In the genomic region with DNA sequence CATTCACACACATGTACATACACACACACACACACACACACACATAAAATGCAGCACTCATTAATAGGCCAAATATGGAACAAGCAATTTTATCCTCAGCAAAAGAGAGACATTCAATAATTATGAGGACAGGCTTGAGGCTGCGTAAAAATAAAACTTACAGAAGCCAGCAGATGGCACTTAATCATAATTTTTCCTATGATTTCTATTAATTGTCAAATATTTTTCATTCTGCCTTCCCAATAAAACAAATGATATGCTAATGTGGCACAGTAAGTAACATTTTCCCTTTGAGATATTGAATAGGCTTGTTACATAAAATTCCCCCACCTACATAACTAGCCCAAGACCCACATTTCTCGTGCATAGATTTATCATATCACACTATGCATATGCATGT, we compare ENCODE assay signal across 10 cellular contexts. TPM values are rescaled to one million over a fixed set of nuclear protein-coding genes. Genes with fewer than 3 reads are reported as not detected.
DNase-seq lines count a peak whose midpoint lies in the region; ATAC-seq and TF ChIP-seq lines count a peak whose summit lies in the region.
"Had no signal": no experiment of that assay in that cellular context is flagged by ENCODE, and none has a peak within 500 bp of the region (broad histone marks: within the 10 kb centered on the region; RNA-seq: fewer than 3 reads in every experiment).

No MANE protein-coding gene starts in this region.

- peaks cover 2 to 36% (median 34%) of the 10 kb centered on the region in 4 donors for H3K4me1 ChIP-seq in sigmoid colon

- TF ChIP-seq CTCF in fibroblast of pulmonary artery (IDR thresholded peaks at IDR 0.05; ENCODE audit: low read length, missing control alignments) (peak; percentile 17), sigmoid colon (IDR thresholded peaks at IDR 0.05) (peak in 1 of 4 experiments; percentile 5), GM10266 (IDR thresholded peaks at IDR 0.05; ENCODE audit: control insufficient read depth, insufficient read depth, low read depth, missing control alignments) (no peak)

- WGBS in sigmoid colon, 2 donors: 84 to 86% methylated on average over 2 of the region's 2 CpGs

- peaks cover 40% of the 10 kb centered on the region for H3K4me1 Mint-ChIP-seq in activated T-cell treated with anti-CD3 and anti-CD28 coated beads, Interleukin-2, amount 50 U/mL, for 72 hours (ENCODE audit: low read depth)
- peaks cover 16% of the 10 kb centered on the region for H3K4me1 Mint-ChIP-seq in T-helper 17 cell

- no peaks in the 10 kb centered on the region for H3K36me3 ChIP-seq in sigmoid colon

- H3K27ac Mint-ChIP-seq in activated T-cell treated with anti-CD3 and anti-CD28 coated beads, Interleukin-2, amount 50 U/mL, for 72 hours: peak overlapping the region; percentile 34
- peak overlapping the region; percentile 72 for H3K27ac Mint-ChIP-seq in T-helper 17 cell

- peak overlapping the region in 3 of 4 donors; percentile 34 to 46 (median 42) for H3K27ac ChIP-seq in sigmoid colon

- no peaks in the 10 kb centered on the region for H3K27me3 ChIP-seq in sigmoid colon

- H3K4me3 ChIP-seq in fibroblast of pulmonary artery (replicated peaks; ENCODE audit: low read depth, low read length) (no peak overlapping the region), sigmoid colon (no peak overlapping the region)

- intact Hi-C loops in sigmoid colon (cut with DNase I): loop anchor here (2.0 to 5.0 kb wide), 3 partner anchors 53 to 205 kb away; partner anchors contain the start of gene PTGFRN

- DNase-seq in activated T-cell treated with anti-CD3 and anti-CD28 coated beads, Interleukin-2, amount 50 U/mL, for 72 hours: no peak
- no peak for DNase-seq in activated T-cell treated with anti-CD3 and anti-CD28 coated beads, Interleukin-2, amount 50 U/mL, for 48 hours
- DNase-seq in T-helper 17 cell (no peak), fibroblast of pulmonary artery (ENCODE audit: low read depth) (peak; percentile 40), sigmoid colon (no peak), GM10266 (ENCODE audit: extremely low spot score) (no peak)
- DNase-seq: activated CD8-positive, alpha-beta memory T cell treated with anti-CD3 and anti-CD28 coated beads for 24 hours; NCI-H2107 had no signal

- TF ChIP-seq POLR2A in sigmoid colon (IDR thresholded peaks at IDR 0.05): no peak

- H3K27me3 Mint-ChIP-seq in activated T-cell treated with anti-CD3 and anti-CD28 coated beads, Interleukin-2, amount 50 U/mL, for 72 hours (ENCODE audit: low read depth): peaks cover 15% of the 10 kb centered on the region
- H3K27me3 Mint-ChIP-seq in T-helper 17 cell: no peaks in the 10 kb centered on the region

- no peak for ATAC-seq in activated T-cell treated with anti-CD3 and anti-CD28 coated beads, Interleukin-2, amount 50 U/mL, for 72 hours (replicated peaks in 1 of 2)
- ATAC-seq in T-helper 17 cell: no peak
- ATAC-seq in HG02571 (IDR thresholded peaks at IDR 0.05; ENCODE audit: unreplicated experiment): no peak
- ATAC-seq in GM18867 (IDR thresholded peaks at IDR 0.05; ENCODE audit: unreplicated experiment): no peak

- H3K36me3 Mint-ChIP-seq in activated T-cell treated with anti-CD3 and anti-CD28 coated beads, Interleukin-2, amount 50 U/mL, for 72 hours (ENCODE audit: insufficient read depth in 2 of 2): peaks cover 0 to 2% of the 10 kb centered on the region in 2 donors
- no peaks in the 10 kb centered on the region for H3K36me3 Mint-ChIP-seq in T-helper 17 cell (ENCODE audit: low read depth)

- TF ChIP-seq EP300 in sigmoid colon (IDR thresholded peaks at IDR 0.05): no peak

- peak overlapping the region; percentile 50 to 53 for H3K4me3 Mint-ChIP-seq in activated T-cell treated with anti-CD3 and anti-CD28 coated beads, Interleukin-2, amount 50 U/mL, for 72 hours
- H3K4me3 Mint-ChIP-seq in T-helper 17 cell: no peak overlapping the region

- H3K9me3 Mint-ChIP-seq in activated T-cell treated with anti-CD3 and anti-CD28 coated beads, Interleukin-2, amount 50 U/mL, for 72 hours: peaks cover 1 to 2% of the 10 kb centered on the region in 2 donors

- no peaks in the 10 kb centered on the region for H3K9me3 ChIP-seq in T-helper 17 cell (ENCODE audit: control insufficient read depth, low read length, poor library complexity, severe bottlenecking)
- no peaks in the 10 kb centered on the region for H3K9me3 ChIP-seq in sigmoid colon

RNA-seq across cellular contexts. Expression of gene PTGFRN, which starts 55.4 kb away (rescaled TPM):
- 10 to 100 TPM; 14.0 to 14.8 TPM for total RNA-seq in activated T-cell treated with anti-CD3 and anti-CD28 coated beads, Interleukin-2, amount 50 U/mL, for 72 hours
- 1 to 10 TPM in 1 of 2 donors, under 1 TPM in 1; 0.94 to 1.3 TPM for total RNA-seq in T-helper 17 cell
- 100 to 1,000 TPM in 2 of 4 donors, 10 to 100 TPM in 2; 77.3 to 179 (median 109) TPM for total RNA-seq in sigmoid colon
- polyA plus RNA-seq in sigmoid colon: 10 to 100 TPM in 2 of 3 donors, 1 to 10 TPM in 1; 6.6 to 38.8 (median 11.8) TPM

Comparison
In these comparisons a context has a peak if more than half of its experiments do, and no peak if none do; other contexts are left out.
1. RNA of gene PTGFRN, which starts 55.4 kb away (total RNA-seq): 77.3 to 179 TPM in sigmoid colon and 14.0 to 14.8 TPM in activated T-cell treated with anti-CD3 and anti-CD28 coated beads, Interleukin-2, amount 50 U/mL, for 72 hours; 0.94 to 1.3 TPM in T-helper 17 cell; every median in the first group is over 4 times any median in the second.